In genomic region chr14:50829472-50830043, GRCh38 we compare ENCODE assay signal across 8 cellular contexts. TPM values are rescaled to one million over a fixed set of nuclear protein-coding genes. Genes with fewer than 3 reads are reported as not detected.
DNase-seq lines count a peak whose midpoint lies in the region; ATAC-seq and TF ChIP-seq lines count a peak whose summit lies in the region.

No MANE protein-coding gene starts in this region.

- H3K9ac ChIP-seq in subcutaneous abdominal adipose tissue (ENCODE audit: low read length in 5 of 5), result peak overlapping the region in 3 of 5 donors; percentile 55 to 71 (median 60)

- TF ChIP-seq CTCF in HL-60 (IDR thresholded peaks at IDR 0.05; ENCODE audit: insufficient read depth, low read length) (no peak), kidney epithelial cell (IDR thresholded peaks at IDR 0.05; ENCODE audit: insufficient read depth, low read length, poor library complexity, severe bottlenecking) (no peak)

- H3K27me3 ChIP-seq in HL-60 (ENCODE audit: insufficient read depth, poor library complexity, severe bottlenecking) (no peaks in the 10 kb centered on the region), kidney epithelial cell (ENCODE audit: control insufficient read depth, insufficient read depth, low read length) (no peaks in the 10 kb centered on the region), subcutaneous abdominal adipose tissue (ENCODE audit: control insufficient read depth in 5 of 5, insufficient read depth in 4 of 5, low read length in 5 of 5) (no peaks in the 10 kb centered on the region)

- H3K9me3 ChIP-seq in subcutaneous abdominal adipose tissue (ENCODE audit: control insufficient read depth in 5 of 5, low read length in 5 of 5), result no peaks in the 10 kb centered on the region

- no peak for ATAC-seq in HG02798 (IDR thresholded peaks at IDR 0.05; ENCODE audit: poor library complexity, unreplicated experiment)

- H3K27ac ChIP-seq in HL-60 (replicated peaks) (peak overlapping the region; percentile 72), angular gyrus (ENCODE audit: low read depth, low read length) (peak overlapping the region; percentile 66), subcutaneous abdominal adipose tissue (ENCODE audit: low read depth, low read length) (peak overlapping the region; percentile 54)

- H3K4me3 ChIP-seq in HL-60 (replicated peaks; ENCODE audit: insufficient read depth, low read length) (peak overlapping the region; percentile 78), kidney epithelial cell (ENCODE audit: low read depth, low read length) (peak overlapping the region; percentile 68), subcutaneous abdominal adipose tissue (ENCODE audit: low read depth in 1 of 5, low read length in 5 of 5) (peak overlapping the region; percentile 80 to 87 (median 81))

- DNase-seq in Ammon's horn (ENCODE audit: low spot score) (peak; percentile 20), HL-60 (ENCODE audit: low read depth in 1 of 2, low spot score in 1 of 2) (peak in 1 of 2 experiments; percentile 23), kidney epithelial cell (ENCODE audit: low read depth) (no peak), T1000 (lab: John Stamatoyannopoulos, UW) (no peak), GM19240 (ENCODE audit: insufficient read length, low spot score) (no peak)

- H3K4me1 ChIP-seq in subcutaneous abdominal adipose tissue (ENCODE audit: control insufficient read depth in 5 of 5, insufficient read depth in 5 of 5, low read length in 5 of 5), result peaks cover 4 to 30% (median 29%) of the 10 kb centered on the region in 5 donors

- H3K36me3 ChIP-seq in kidney epithelial cell (ENCODE audit: control insufficient read depth, insufficient read depth, low read length), result no peaks in the 10 kb centered on the region
- H3K36me3 ChIP-seq in subcutaneous abdominal adipose tissue (ENCODE audit: control insufficient read depth in 5 of 5, insufficient read depth in 5 of 5, low read length in 5 of 5), result peaks cover 0 to 3% (median 0%) of the 10 kb centered on the region in 5 donors

RNA-seq across cellular contexts. Expression of gene NIN, which starts 1.4 kb away (rescaled TPM):
- 27.7 and 28.9 TPM in 2 replicates for total RNA-seq in kidney epithelial cell

RNA-seq across cellular contexts. Expression of gene ABHD12B, which starts 42.3 kb away (rescaled TPM):
- total RNA-seq in kidney epithelial cell, result not detected in 2 replicates
